ENCODE assay signal across 8 cellular contexts in the genomic region with DNA sequence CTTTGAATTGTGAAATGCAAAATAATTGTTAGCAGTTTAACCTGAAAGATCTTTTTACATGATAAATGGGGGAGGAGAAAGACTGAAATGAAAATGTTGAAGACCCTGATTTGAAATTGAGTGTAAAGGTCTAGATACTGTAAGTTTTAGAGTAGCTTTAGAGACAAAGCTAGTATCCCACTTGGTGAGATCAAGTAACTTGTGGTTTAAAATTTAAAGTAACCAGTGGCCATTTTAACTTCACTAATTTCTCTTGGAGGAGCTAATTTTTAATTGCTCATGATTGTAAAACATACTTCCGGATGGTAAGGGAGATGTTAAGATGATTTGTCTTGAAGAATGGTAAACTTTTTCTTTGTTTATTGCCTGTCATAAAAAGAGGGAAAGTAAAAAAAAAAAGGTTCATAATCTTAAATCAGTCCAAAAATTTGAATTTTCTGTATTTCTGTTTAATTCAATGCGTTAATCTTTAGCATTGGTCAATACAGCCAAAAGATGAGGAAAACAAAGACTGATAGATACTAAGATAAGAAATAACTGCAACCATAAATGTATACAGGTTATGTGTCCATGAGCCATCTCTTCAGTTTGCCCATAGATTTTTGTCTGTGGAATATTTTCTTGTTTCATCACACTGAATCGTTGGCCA. TPM values are rescaled to one million over a fixed set of nuclear protein-coding genes. Genes with fewer than 3 reads are reported as not detected.
A peak's percentile ranks its signal among the peaks of the same experiment; 100 is the strongest.
DNase-seq lines count a peak whose midpoint lies in the region; TF ChIP-seq lines count a peak whose summit lies in the region.

No MANE protein-coding gene starts in this region.

- H3K4me3 ChIP-seq in SJCRH30: peak overlapping the region; percentile 97
- H3K4me3 ChIP-seq in epithelial cell of proximal tubule (ENCODE audit: low read depth, low read length): peak overlapping the region; percentile 66

- peak overlapping the region; percentile 90 for H3K4me3 Mint-ChIP-seq in progenitor cell of endocrine pancreas (ENCODE audit: low read depth)

- DNase-seq in NCI-H2171 treated with DMSO at 0.1 percent for 48 hours (lab: John Stamatoyannopoulos, UW) (peak; percentile 19), NCI-H2171 (lab: John Stamatoyannopoulos, UW) (no peak), SJCRH30 (peak in 1 of 2 experiments; percentile 48), epithelial cell of proximal tubule (ENCODE audit: low read depth) (no peak), progenitor cell of endocrine pancreas (ENCODE audit: low spot score, unreplicated experiment) (no peak), NCI-H345 (lab: John Stamatoyannopoulos, UW) (no peak), AG08396 (ENCODE audit: low spot score) (no peak), ACHN (no peak)

- TF ChIP-seq CTCF in epithelial cell of proximal tubule (conservative IDR thresholded peaks at IDR 0.05; ENCODE audit: low read depth, low read length) (no peak), progenitor cell of endocrine pancreas (IDR thresholded peaks at IDR 0.05; ENCODE audit: unreplicated experiment) (no peak)

- no peaks in the 10 kb centered on the region for H3K27me3 Mint-ChIP-seq in progenitor cell of endocrine pancreas

- H3K36me3 Mint-ChIP-seq in progenitor cell of endocrine pancreas (ENCODE audit: insufficient read depth): peaks cover 33% of the 10 kb centered on the region

- H3K4me1 Mint-ChIP-seq in progenitor cell of endocrine pancreas (ENCODE audit: low read depth): peaks cover 42% of the 10 kb centered on the region

- no peaks in the 10 kb centered on the region for H3K9me3 ChIP-seq in SJCRH30 (replicated peaks)

- in situ Hi-C loops in ACHN (cut with HindIII; ENCODE audit: low pct_ligation_motif_present, low pct_unique_long_range_greater_than_20kb, low sequenced_read_pairs): no loop called here

- H3K27ac Mint-ChIP-seq in progenitor cell of endocrine pancreas: peak overlapping the region; percentile 98

- H3K36me3 ChIP-seq in SJCRH30: peaks cover 62% of the 10 kb centered on the region

- H3K9me3 Mint-ChIP-seq in progenitor cell of endocrine pancreas (ENCODE audit: low read depth): no peaks in the 10 kb centered on the region

- H3K27ac ChIP-seq in SJCRH30: peak overlapping the region; percentile 90

- H3K27me3 ChIP-seq in SJCRH30: no peaks in the 10 kb centered on the region

- peaks cover 17% of the 10 kb centered on the region for H3K4me1 ChIP-seq in SJCRH30

RNA-seq across cellular contexts. Expression of gene CHD2, which starts 15.2 kb away (rescaled TPM):
- 64.8 and 82.6 TPM in 2 replicates for total RNA-seq in SJCRH30 (2014; rRNA removed; shearing (Covaris generic))
- total RNA-seq in epithelial cell of proximal tubule: 19.5 and 26.5 TPM in 2 replicates
- 145 and 159 TPM in 2 replicates for total RNA-seq in progenitor cell of endocrine pancreas
